ENCODE assay signal across 25 cellular contexts in genomic region chr5:17817946-17818345, GRCh38.
DNase-seq lines count a peak whose midpoint lies in the region; ATAC-seq and TF ChIP-seq lines count a peak whose summit lies in the region.
"Had no signal": no experiment of that assay in that cellular context is flagged by ENCODE, and none has a peak within 500 bp of the region (broad histone marks: within the 10 kb centered on the region; RNA-seq: fewer than 3 reads in every experiment).

No MANE protein-coding gene starts in this region.

- H2AK5ac ChIP-seq in IMR-90 (ENCODE audit: low read depth, low read length): no peak overlapping the region

- H3K79me1 ChIP-seq in IMR-90 (ENCODE audit: low read depth in 1 of 2, low read length in 2 of 2): no peaks in the 10 kb centered on the region

- H3K9me3 ChIP-seq in IMR-90 (ENCODE audit: control insufficient read depth, insufficient read depth, low read length) (no peaks in the 10 kb centered on the region), fibroblast of lung (ENCODE audit: control insufficient read depth, insufficient read depth, low read depth, low read length) (no peaks in the 10 kb centered on the region)
- H3K9me3 ChIP-seq: BLaER1 treated with 17β-estradiol and CSF1 and Interleukin-3, amounts not matched to agents 10 nM and 100 nM; HAP-1; SJSA1 had no signal

- 0 out of 2 replicates have a peak overlapping the region, but pooled peaks have one; percentile 36 for H2BK20ac ChIP-seq in IMR-90 (ENCODE audit: low read depth, low read length)

- H3K4me3 ChIP-seq in IMR-90 (ENCODE audit: insufficient read depth, low read depth, low read length): no peak overlapping the region
- H3K4me3 ChIP-seq in brain microvascular endothelial cell (ENCODE audit: low read depth, low read length): no peak overlapping the region
- H3K4me3 ChIP-seq in fibroblast of lung (replicated peaks in 1 of 4; ENCODE audit: control extremely low read depth in 1 of 4, insufficient read depth in 1 of 4, low read depth in 3 of 4, low read length in 4 of 4): no peak overlapping the region
- H3K4me3 ChIP-seq: BLaER1 treated with 17β-estradiol and CSF1 and Interleukin-3, amounts not matched to agents 10 nM and 100 nM; GM23338; HAP-1; K562; PC-9; SJSA1 had no signal

- H3K27me3 ChIP-seq in IMR-90 (ENCODE audit: control insufficient read depth, insufficient read depth, low read length): no peaks in the 10 kb centered on the region
- no peaks in the 10 kb centered on the region for H3K27me3 ChIP-seq in brain microvascular endothelial cell (replicated peaks)
- no peaks in the 10 kb centered on the region for H3K27me3 ChIP-seq in fibroblast of lung (ENCODE audit: control insufficient read depth, insufficient read depth, low read length)
- H3K27me3 ChIP-seq: BLaER1 treated with 17β-estradiol and CSF1 and Interleukin-3, amounts not matched to agents 10 nM and 100 nM; SJSA1 had no signal

- H3K4me2 ChIP-seq in IMR-90 (ENCODE audit: low read depth, low read length) (no peak overlapping the region), fibroblast of lung (ENCODE audit: extremely low read depth, insufficient read depth, low read length) (no peak overlapping the region)
- H3K4me2 ChIP-seq: BLaER1 treated with 17β-estradiol and CSF1 and Interleukin-3, amounts not matched to agents 10 nM and 100 nM; GM23338; PC-9 had no signal

- no TSS peak for BruUV-seq in IMR-90 (replicated peaks; lab: Mats Ljungman, UMichigan)

- no peaks in the 10 kb centered on the region for H3K9me1 ChIP-seq in IMR-90 (ENCODE audit: insufficient read depth, low read length)

- dilution Hi-C loops in IMR-90 (cut with HindIII; ENCODE audit: low sequenced_read_pairs, unreplicated experiment): no loop called here

- H4K20me1 ChIP-seq in IMR-90 (ENCODE audit: insufficient read depth, low read length) (no peaks in the 10 kb centered on the region), fibroblast of lung (ENCODE audit: control insufficient read depth, extremely low read depth, insufficient read depth, low read length) (no peaks in the 10 kb centered on the region)
- H4K20me1 ChIP-seq: BLaER1 treated with 17β-estradiol and CSF1 and Interleukin-3, amounts not matched to agents 10 nM and 100 nM had no signal

- no peak overlapping the region for H2BK5ac ChIP-seq in IMR-90 (ENCODE audit: low read depth, low read length, poor library complexity, severe bottlenecking)

- H2AFZ ChIP-seq in IMR-90 (replicated peaks; ENCODE audit: low read length, poor library complexity): no peak overlapping the region
- H2AFZ ChIP-seq in fibroblast of lung (ENCODE audit: low read length): no peak overlapping the region
- H2AFZ ChIP-seq: GM23338, PC-9 had no signal

- TF ChIP-seq POLR2A in IMR-90 (IDR thresholded peaks at IDR 0.05; ENCODE audit: low read depth, low read length): no peak

- POLR2A ChIA-PET in IMR-90 (lab: Charles Lee; ENCODE audit: unreplicated experiment): no interaction called here

- H3K27ac ChIP-seq in IMR-90 (ENCODE audit: insufficient read depth, low read length) (peak overlapping the region; percentile 87; the same call in 1 of the 2 replicates), brain microvascular endothelial cell (peak overlapping the region; percentile 82), fibroblast of lung (ENCODE audit: insufficient read depth, low read length) (no peak overlapping the region)
- H3K27ac ChIP-seq: BLaER1 treated with 17β-estradiol and CSF1 and Interleukin-3, amounts not matched to agents 10 nM and 100 nM; PC-9; SJSA1 had no signal

- H3K23ac ChIP-seq in IMR-90 (ENCODE audit: low read depth, low read length): no peak overlapping the region

- no peak overlapping the region for H4K8ac ChIP-seq in IMR-90 (ENCODE audit: low read depth in 2 of 2, low read length in 2 of 2)

- no peak overlapping the region for H3K9ac ChIP-seq in IMR-90 (ENCODE audit: low read depth, low read length)
- H3K9ac ChIP-seq in fibroblast of lung (ENCODE audit: insufficient read depth, low read length): no peak overlapping the region
- H3K9ac ChIP-seq: BLaER1 treated with 17β-estradiol and CSF1 and Interleukin-3, amounts not matched to agents 10 nM and 100 nM had no signal

- H3K18ac ChIP-seq in IMR-90 (ENCODE audit: low read depth, low read length): no peak overlapping the region

- CTCF ChIA-PET in IMR-90 (lab: Yijun Ruan, JAX): interaction anchor here (0.6 kb wide), 2 partner anchors 572 to 1359 kb away, joined by 3 to 4 read pairs; no protein-coding TSS in a partner anchor

- no peak overlapping the region for H2BK120ac ChIP-seq in IMR-90 (ENCODE audit: low read depth, low read length)

- H2BK15ac ChIP-seq in IMR-90 (ENCODE audit: low read depth, low read length): no peak overlapping the region

- DNase-seq in IMR-90 (peak; percentile 18), brain microvascular endothelial cell (no peak), fibroblast of lung (ENCODE audit: low read depth in 2 of 2) (peak; percentile 11 to 16), stromal cell of bone marrow (ENCODE audit: low read depth) (peak; percentile 55)
- DNase-seq: AML-193; CD4-positive, alpha-beta T cell; HFFc6; NCI-H1105 treated with DMSO at 0.1 percent for 48 hours; NCI-H146; NCI-H1930; NCI-H2107; NCI-H446; NCI-H524 treated with DMSO at 0.1 percent for 48 hours; NCI-H774; PC-9; Right ventricle myocardium superior had no signal

- no peak overlapping the region for H3K56ac ChIP-seq in IMR-90 (ENCODE audit: extremely low read depth, insufficient read depth, low read length)

- no peak for TF ChIP-seq CTCF in IMR-90 (conservative IDR thresholded peaks at IDR 0.05; ENCODE audit: low read depth, low read length)
- no peak for TF ChIP-seq CTCF in brain microvascular endothelial cell (IDR thresholded peaks at IDR 0.05; ENCODE audit: low read depth, low read length, missing control alignments)
- TF ChIP-seq CTCF in fibroblast of lung (conservative IDR thresholded peaks at IDR 0.05 in 1 of 2, IDR thresholded peaks at IDR 0.05 in 1 of 2; ENCODE audit: low read depth in 1 of 2, low read length in 2 of 2): no peak

- no peak overlapping the region for H3K4ac ChIP-seq in IMR-90 (ENCODE audit: low read depth, low read length)

- no peak overlapping the region for H2AK9ac ChIP-seq in IMR-90 (replicated peaks; ENCODE audit: low read depth, low read length, poor library complexity)

- H4K5ac ChIP-seq in IMR-90 (ENCODE audit: low read depth, low read length): no peak overlapping the region; the same call in 1 of the 2 replicates

- H3K4me1 ChIP-seq in IMR-90 (ENCODE audit: control insufficient read depth, insufficient read depth, low read length): no peaks in the 10 kb centered on the region
- no peaks in the 10 kb centered on the region for H3K4me1 ChIP-seq in fibroblast of lung (ENCODE audit: control insufficient read depth, extremely low read depth, insufficient read depth, low read length)
- H3K4me1 ChIP-seq: BLaER1 treated with 17β-estradiol and CSF1 and Interleukin-3, amounts not matched to agents 10 nM and 100 nM; HAP-1; SJSA1 had no signal

- H3K36me3 ChIP-seq in IMR-90 (ENCODE audit: control insufficient read depth, insufficient read depth, low read length): no peaks in the 10 kb centered on the region
- no peaks in the 10 kb centered on the region for H3K36me3 ChIP-seq in brain microvascular endothelial cell (replicated peaks)
- H3K36me3 ChIP-seq in fibroblast of lung (ENCODE audit: control insufficient read depth, insufficient read depth, low read length): no peaks in the 10 kb centered on the region
- H3K36me3 ChIP-seq: BLaER1 treated with 17β-estradiol and CSF1 and Interleukin-3, amounts not matched to agents 10 nM and 100 nM; HAP-1; SJSA1 had no signal

- H3K14ac ChIP-seq in IMR-90 (replicated peaks; ENCODE audit: low read depth, low read length): no peak overlapping the region

- no peak overlapping the region for H4K91ac ChIP-seq in IMR-90 (ENCODE audit: insufficient read depth, low read depth, low read length)

- no peaks in the 10 kb centered on the region for H3K79me2 ChIP-seq in fibroblast of lung (ENCODE audit: control insufficient read depth, insufficient read depth, low read length)

- ATAC-seq in IMR-90 (ENCODE audit: low read depth) (peak; percentile 25; the same call in 1 of the 2 replicates), GM18511 (IDR thresholded peaks at IDR 0.05; ENCODE audit: unreplicated experiment) (no peak), GM19023 (IDR thresholded peaks at IDR 0.05; ENCODE audit: unreplicated experiment) (no peak), GM19351 (IDR thresholded peaks at IDR 0.05; ENCODE audit: unreplicated experiment) (no peak)
- ATAC-seq: GM23338, HepG2, K562 had no signal

- intact Hi-C loops in IMR-90 (cut with micrococcal nuclease): no loop called here

- TF ChIP-seq RAD21 in IMR-90 (IDR thresholded peaks at IDR 0.05; ENCODE audit: low read length): no peak

- in situ Hi-C loops in IMR-90 (cut with MboI; ENCODE audit: low sequenced_read_pairs): no loop called here
- in situ Hi-C loops in brain microvascular endothelial cell (cut with HindIII; ENCODE audit: low pct_ligation_motif_present, low sequenced_read_pairs): no loop called here

TF ChIP-seq in IMR-90, 13 proteins besides CTCF, POLR2A, EP300 and RAD21:
- no peak for TF ChIP-seq RFX5 (IDR thresholded peaks at IDR 0.05; ENCODE audit: low read depth, low read length)
- no peak for TF ChIP-seq SMC3 (IDR thresholded peaks at IDR 0.05; ENCODE audit: low read depth, low read length)
- no peak for TF ChIP-seq MAFK (IDR thresholded peaks at IDR 0.05; ENCODE audit: low read depth, low read length)
- TF ChIP-seq MAZ (IDR thresholded peaks at IDR 0.05; ENCODE audit: borderline replicate concordance, low read depth, low read length): no peak
- no peak for TF ChIP-seq MXI1 (IDR thresholded peaks at IDR 0.05; ENCODE audit: borderline replicate concordance, low read depth, low read length)
- TF ChIP-seq, protein P1, sequence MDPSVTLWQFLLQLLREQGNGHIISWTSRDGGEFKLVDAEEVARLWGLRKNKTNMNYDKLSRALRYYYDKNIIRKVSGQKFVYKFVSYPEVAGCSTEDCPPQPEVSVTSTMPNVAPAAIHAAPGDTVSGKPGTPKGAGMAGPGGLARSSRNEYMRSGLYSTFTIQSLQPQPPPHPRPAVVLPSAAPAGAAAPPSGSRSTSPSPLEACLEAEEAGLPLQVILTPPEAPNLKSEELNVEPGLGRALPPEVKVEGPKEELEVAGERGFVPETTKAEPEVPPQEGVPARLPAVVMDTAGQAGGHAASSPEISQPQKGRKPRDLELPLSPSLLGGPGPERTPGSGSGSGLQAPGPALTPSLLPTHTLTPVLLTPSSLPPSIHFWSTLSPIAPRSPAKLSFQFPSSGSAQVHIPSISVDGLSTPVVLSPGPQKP (IDR thresholded peaks at IDR 0.05; ENCODE audit: borderline replicate concordance, low read depth, low read length): no peak
